ENCODE assay signal across 8 cellular contexts in genomic region chr22:44684506-44685383, GRCh38. TPM values are rescaled to one million over a fixed set of nuclear protein-coding genes. Genes with fewer than 3 reads are reported as not detected.
A peak's percentile ranks its signal among the peaks of the same experiment; 100 is the strongest.
DNase-seq lines count a peak whose midpoint lies in the region; ATAC-seq and TF ChIP-seq lines count a peak whose summit lies in the region.

No MANE protein-coding gene starts in this region.

- POLR2A ChIA-PET in AG04449 (lab: Yijun Ruan, JAX): interaction anchor here (0.7 to 1.0 kb wide), 2 partner anchors 10 to 20 kb away, joined by 3 to 4 read pairs; no protein-coding TSS in a partner anchor

- peak; percentile 43 for ATAC-seq in GM18519 (IDR thresholded peaks at IDR 0.05; ENCODE audit: low FRiP score, unreplicated experiment)
- peak; percentile 48 for ATAC-seq in HG03196 (IDR thresholded peaks at IDR 0.05; ENCODE audit: unreplicated experiment)

- DNase-seq in AG04449 (ENCODE audit: low read depth, low spot score): peak; percentile 50
- DNase-seq in NCI-H774 (lab: John Stamatoyannopoulos, UW): peak; percentile 60
- peak; percentile 88 to 92 for DNase-seq in activated CD4-positive, alpha-beta T cell treated with anti-CD3 and anti-CD28 coated beads, Interleukin-2, amount 50 U/mL, for 48 hours
- DNase-seq in dermis microvascular lymphatic vessel endothelial cell (ENCODE audit: low read depth in 2 of 2): peak; percentile 72 to 86
- DNase-seq in lung microvascular endothelial cell (ENCODE audit: low read depth in 2 of 2): peak; percentile 89 to 91
- DNase-seq in stimulated activated CD8-positive, alpha-beta memory T cell treated with anti-CD3 and anti-CD28 coated beads, Interleukin-15, amount 100 ng/mL, for 1 hour (ENCODE audit: low read depth): peak; percentile 72

- CTCF ChIA-PET in AG04449 (lab: Yijun Ruan, JAX): interaction anchor here (0.6 to 21.0 kb wide), 27 partner anchors 9 to 691 kb away, joined by 3 to 470 read pairs (median 5); no protein-coding TSS in a partner anchor

- H3K4me3 ChIP-seq in AG04449 (ENCODE audit: low read depth, low read length): no peak overlapping the region

- peak; percentile 100 for TF ChIP-seq CTCF in AG04449 (IDR thresholded peaks at IDR 0.05; ENCODE audit: insufficient read depth, low read length, missing control alignments)

RNA-seq across cellular contexts. Expression of gene PRR5, which starts 17.3 kb away (rescaled TPM):
- total RNA-seq in dermis microvascular lymphatic vessel endothelial cell: 6.8 and 13.5 TPM in 2 replicates
- 5.2 and 8.5 TPM in 2 replicates for total RNA-seq in lung microvascular endothelial cell
